Comparison of ENCODE assay signal across 2 cellular contexts in the genomic region with DNA sequence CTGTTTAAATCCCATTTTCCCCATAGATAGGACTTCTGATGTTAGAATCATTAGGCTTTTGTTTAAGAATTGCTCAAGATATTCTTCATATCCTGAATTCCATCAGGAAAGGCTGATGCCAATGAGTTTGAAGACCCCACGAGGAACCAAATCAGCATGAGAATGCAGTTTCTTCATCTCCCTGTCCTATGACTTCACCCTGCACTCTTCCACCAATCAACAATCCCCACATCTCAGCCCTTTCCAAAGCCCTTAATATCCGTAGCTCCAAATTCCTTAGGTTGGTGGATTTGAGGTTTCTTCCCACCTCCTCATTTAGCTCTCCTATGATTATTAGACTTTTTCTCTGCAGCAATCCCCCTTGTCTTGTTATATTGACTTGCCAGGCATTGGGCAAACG.
TF ChIP-seq lines count a peak whose summit lies in the region.

No MANE protein-coding gene starts in this region.

TF ChIP-seq in endothelial cell of umbilical vein, 7 proteins besides CTCF, POLR2A, EP300 and RAD21 (continued from another document):
- TF ChIP-seq, protein P1, sequence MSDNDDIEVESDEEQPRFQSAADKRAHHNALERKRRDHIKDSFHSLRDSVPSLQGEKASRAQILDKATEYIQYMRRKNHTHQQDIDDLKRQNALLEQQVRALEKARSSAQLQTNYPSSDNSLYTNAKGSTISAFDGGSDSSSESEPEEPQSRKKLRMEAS (IDR thresholded peaks at IDR 0.05; ENCODE audit: insufficient read depth, insufficient read length): no peak
- TF ChIP-seq EZH2 (IDR thresholded peaks at IDR 0.05; ENCODE audit: borderline replicate concordance, low read depth, low read length, severe bottlenecking): no peak
- no peak for TF ChIP-seq MYC (IDR thresholded peaks at IDR 0.05; ENCODE audit: low read depth, low read length)
- no peak for TF ChIP-seq POLR2AphosphoS5 (IDR thresholded peaks at IDR 0.05; ENCODE audit: insufficient read depth, low read depth, low read length)

TF ChIP-seq in HEK293T, 16 proteins besides CTCF, POLR2A, EP300 and RAD21 (continued from another document):
- TF ChIP-seq, protein P2, sequence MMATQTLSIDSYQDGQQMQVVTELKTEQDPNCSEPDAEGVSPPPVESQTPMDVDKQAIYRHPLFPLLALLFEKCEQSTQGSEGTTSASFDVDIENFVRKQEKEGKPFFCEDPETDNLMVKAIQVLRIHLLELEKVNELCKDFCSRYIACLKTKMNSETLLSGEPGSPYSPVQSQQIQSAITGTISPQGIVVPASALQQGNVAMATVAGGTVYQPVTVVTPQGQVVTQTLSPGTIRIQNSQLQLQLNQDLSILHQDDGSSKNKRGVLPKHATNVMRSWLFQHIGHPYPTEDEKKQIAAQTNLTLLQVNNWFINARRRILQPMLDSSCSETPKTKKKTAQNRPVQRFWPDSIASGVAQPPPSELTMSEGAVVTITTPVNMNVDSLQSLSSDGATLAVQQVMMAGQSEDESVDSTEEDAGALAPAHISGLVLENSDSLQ (IDR thresholded peaks at IDR 0.05): no peak
- TF ChIP-seq FOXK2 (IDR thresholded peaks at IDR 0.05) (no peak), SUZ12 (IDR thresholded peaks at IDR 0.05) (no peak), FOXA1 (IDR thresholded peaks at IDR 0.05) (no peak), LEF1 (IDR thresholded peaks at IDR 0.05; ENCODE audit: borderline replicate concordance) (no peak), ELF4 (IDR thresholded peaks at IDR 0.05) (no peak), FOXM1 (IDR thresholded peaks at IDR 0.05; ENCODE audit: borderline replicate concordance) (no peak), SP1 (IDR thresholded peaks at IDR 0.05) (no peak), TARDBP (IDR thresholded peaks at IDR 0.05) (no peak), BHLHE40 (IDR thresholded peaks at IDR 0.05; ENCODE audit: borderline replicate concordance) (no peak), CTBP1 (IDR thresholded peaks at IDR 0.05; ENCODE audit: borderline replicate concordance) (no peak), NFRKB (IDR thresholded peaks at IDR 0.05) (no peak)
